8 cellular contexts compared by ENCODE assay signal in genomic region chr14:74083784-74084276, GRCh38. TPM values are rescaled to one million over a fixed set of nuclear protein-coding genes. Genes with fewer than 3 reads are reported as not detected.
DNase-seq lines count a peak whose midpoint lies in the region; ATAC-seq and TF ChIP-seq lines count a peak whose summit lies in the region.

No MANE protein-coding gene starts in this region.

- H3K36me3 ChIP-seq in CD4-positive, alpha-beta memory T cell (ENCODE audit: insufficient read depth, low read length): no peaks in the 10 kb centered on the region
- H3K36me3 ChIP-seq in heart right ventricle (no peaks in the 10 kb centered on the region), gastrocnemius medialis (no peaks in the 10 kb centered on the region)

- H3K27me3 Mint-ChIP-seq in CD4-positive, alpha-beta memory T cell: no peaks in the 10 kb centered on the region
- no peaks in the 10 kb centered on the region for H3K27me3 Mint-ChIP-seq in activated B cell treated with CpG ODN at 0.5 μM for 24 hours

- CTCF ChIA-PET in CD4-positive, alpha-beta memory T cell (lab: Charles Lee; ENCODE audit: partially characterized antibody): no interaction called here
- CTCF ChIA-PET in activated B cell treated with CpG ODN at 0.5 μM for 24 hours (lab: Charles Lee): no interaction called here

- no peaks in the 10 kb centered on the region for H3K9me3 ChIP-seq in CD4-positive, alpha-beta memory T cell (ENCODE audit: control insufficient read depth in 1 of 2, low read length in 2 of 2)
- H3K9me3 ChIP-seq in heart right ventricle (no peaks in the 10 kb centered on the region), gastrocnemius medialis (no peaks in the 10 kb centered on the region)

- peaks cover 0 to 1% (median 0%) of the 10 kb centered on the region in 8 donors for H3K9me3 Mint-ChIP-seq in CD4-positive, alpha-beta memory T cell
- no peaks in the 10 kb centered on the region for H3K9me3 Mint-ChIP-seq in activated B cell treated with CpG ODN at 0.5 μM for 24 hours

- H3K36me3 Mint-ChIP-seq in CD4-positive, alpha-beta memory T cell: peaks cover 0 to 15% of the 10 kb centered on the region in 2 donors
- peaks cover 18% of the 10 kb centered on the region for H3K36me3 Mint-ChIP-seq in activated B cell treated with CpG ODN at 0.5 μM for 24 hours (ENCODE audit: low read depth)

- H3K4me1 Mint-ChIP-seq in CD4-positive, alpha-beta memory T cell: peaks cover 19 to 41% (median 29%) of the 10 kb centered on the region in 4 donors
- H3K4me1 Mint-ChIP-seq in activated B cell treated with CpG ODN at 0.5 μM for 24 hours: peaks cover 34% of the 10 kb centered on the region

- peak overlapping the region; percentile 90 to 99 (median 95) for H3K27ac Mint-ChIP-seq in CD4-positive, alpha-beta memory T cell
- H3K27ac Mint-ChIP-seq in activated B cell treated with CpG ODN at 0.5 μM for 24 hours: peak overlapping the region; percentile 93

- no peak for DNase-seq in CD4-positive, alpha-beta memory T cell
- DNase-seq in HFF-Myc (ENCODE audit: extremely low read depth, low read depth) (no peak), activated B cell treated with CpG ODN at 0.5 μM for 24 hours (no peak), heart right ventricle (no peak), gastrocnemius medialis (no peak)
- no peak for DNase-seq in stimulated activated CD4-positive, alpha-beta T cell treated with anti-CD3 and anti-CD28 coated beads, Interleukin-15, amount 100 ng/mL, for 24 hours
- DNase-seq in activated CD4-positive, alpha-beta T cell treated with anti-CD3 and anti-CD28 coated beads for 1 hour: no peak

- no peak for TF ChIP-seq CTCF in HFF-Myc (IDR thresholded peaks at IDR 0.05; ENCODE audit: low read depth, low read length, missing control alignments)
- no peak for TF ChIP-seq CTCF in activated B cell treated with CpG ODN at 0.5 μM for 24 hours (IDR thresholded peaks at IDR 0.05)
- no peak for TF ChIP-seq CTCF in heart right ventricle (IDR thresholded peaks at IDR 0.05)
- no peak for TF ChIP-seq CTCF in gastrocnemius medialis (IDR thresholded peaks at IDR 0.05 in 4 of 5, conservative IDR thresholded peaks at IDR 0.05 in 1 of 5)

- H3K4me1 ChIP-seq in CD4-positive, alpha-beta memory T cell (ENCODE audit: insufficient read depth, low read length): peaks cover 25% of the 10 kb centered on the region
- H3K4me1 ChIP-seq in heart right ventricle (peaks cover 0 to 50% (median 35%) of the 10 kb centered on the region in 9 donors), gastrocnemius medialis (peaks cover 26 to 39% of the 10 kb centered on the region in 2 donors)

- 0 to 1% methylated on average over 15 of the region's 15 CpGs for WGBS in heart right ventricle, 2 donors

- ATAC-seq in activated B cell treated with CpG ODN at 0.5 μM for 24 hours (ENCODE audit: low read depth) (peak; percentile 0), heart right ventricle (peak; percentile 1 to 66 (median 9)), gastrocnemius medialis (peak; percentile 13 to 18), GM18868 (IDR thresholded peaks at IDR 0.05; ENCODE audit: unreplicated experiment) (no peak)

- POLR2A ChIA-PET in CD4-positive, alpha-beta memory T cell (lab: Charles Lee; ENCODE audit: partially characterized antibody): interaction anchor here (0.6 to 1.9 kb wide), 5 partner anchors 11 to 948 kb away, joined by 3 to 8 read pairs (median 3); partner anchors contain the start of genes BBOF1, ENTPD5, PSEN1 and RIOX1
- POLR2A ChIA-PET in activated B cell treated with CpG ODN at 0.5 μM for 24 hours (lab: Charles Lee): no interaction called here

- peak overlapping the region; percentile 68 to 86 for H3K4me3 ChIP-seq in CD4-positive, alpha-beta memory T cell (ENCODE audit: low read length in 2 of 2)
- peak overlapping the region; percentile 85 for H3K4me3 ChIP-seq in HFF-Myc (replicated peaks; ENCODE audit: low read depth, low read length)
- peak overlapping the region; percentile 51 to 91 (median 83) for H3K4me3 ChIP-seq in heart right ventricle
- peak overlapping the region; percentile 59 to 98 (median 82) for H3K4me3 ChIP-seq in gastrocnemius medialis

- in situ Hi-C loops in gastrocnemius medialis (cut with MboI; ENCODE audit: low sequenced_read_pairs in 4 of 4): no loop called here

- H3K4me3 Mint-ChIP-seq in CD4-positive, alpha-beta memory T cell: peak overlapping the region; percentile 95 to 99 (median 98)
- peak overlapping the region; percentile 99 for H3K4me3 Mint-ChIP-seq in activated B cell treated with CpG ODN at 0.5 μM for 24 hours

- TF ChIP-seq POLR2A in gastrocnemius medialis (IDR thresholded peaks at IDR 0.05): no peak

- peak overlapping the region; percentile 53 for H3K27ac ChIP-seq in CD4-positive, alpha-beta memory T cell (ENCODE audit: low read depth, low read length)
- H3K27ac ChIP-seq in heart right ventricle (peak overlapping the region; percentile 5 to 89 (median 82)), gastrocnemius medialis (peak overlapping the region; percentile 82 to 96 (median 93))

- no peaks in the 10 kb centered on the region for H3K27me3 ChIP-seq in CD4-positive, alpha-beta memory T cell (ENCODE audit: insufficient read depth, low read length)
- H3K27me3 ChIP-seq in heart right ventricle (no peaks in the 10 kb centered on the region), gastrocnemius medialis (no peaks in the 10 kb centered on the region)

- intact Hi-C loops in CD4-positive, alpha-beta memory T cell (cut with micrococcal nuclease): loop anchor here (1.0 kb wide), 4 partner anchors 65 to 594 kb away; partner anchors contain the start of genes BBOF1, COQ6, ENTPD5 and FAM161B
- intact Hi-C loops in activated B cell treated with CpG ODN at 0.5 μM for 24 hours (cut with micrococcal nuclease) (loop anchor here (1.0 to 10.0 kb wide), 10 partner anchors 65 to 1057 kb away; partner anchors contain the start of genes BBOF1, COQ6, DNAL1 and ENTPD5), heart right ventricle (cut with DNase I) (no loop called here), gastrocnemius medialis (cut with DNase I; ENCODE audit: low total_unique reads) (loop anchor here (1.0 to 10.0 kb wide), 4 partner anchors 65 to 409 kb away; partner anchors contain the start of genes BBOF1, COQ6, ENTPD5 and FAM161B)

RNA-seq across cellular contexts. Expression of gene ALDH6A1, which starts 0.4 kb away (rescaled TPM):
- total RNA-seq in CD4-positive, alpha-beta memory T cell: 10 to 100 TPM; 21.7 to 22.5 TPM
- polyA plus RNA-seq in CD4-positive, alpha-beta memory T cell: 10 to 100 TPM; 22.2 to 23.1 TPM
- 9.8 and 11.5 TPM in 2 replicates for total RNA-seq in activated B cell treated with CpG ODN at 0.5 μM for 24 hours
- total RNA-seq in heart right ventricle: 100 to 1,000 TPM in 2 of 10 donors, 10 to 100 TPM in 8; 36.9 to 129 (median 81.5) TPM
- polyA plus RNA-seq in heart right ventricle: 10 to 100 TPM; 11.3 to 15.5 TPM
- total RNA-seq in gastrocnemius medialis: 10 to 100 TPM in 3 of 4 donors, 1 to 10 TPM in 1; 5.9 to 26.3 (median 20.3) TPM

RNA-seq across cellular contexts. Expression of gene LIN52, which starts 0.9 kb away (rescaled TPM):
- 10 to 100 TPM in 1 of 2 experiments, 1 to 10 TPM in 1; 9.4 to 11.0 TPM for total RNA-seq in CD4-positive, alpha-beta memory T cell
- polyA plus RNA-seq in CD4-positive, alpha-beta memory T cell: 10 to 100 TPM; 12.9 to 17.5 TPM
- 7.6 and 12.4 TPM in 2 replicates for total RNA-seq in activated B cell treated with CpG ODN at 0.5 μM for 24 hours
- 10 to 100 TPM in 4 of 10 donors, 1 to 10 TPM in 6; 4.7 to 13.6 (median 9.0) TPM for total RNA-seq in heart right ventricle
- polyA plus RNA-seq in heart right ventricle: 1 to 10 TPM; 5.3 to 6.9 TPM
- total RNA-seq in gastrocnemius medialis: 1 to 10 TPM; 3.4 to 5.6 (median 4.3) TPM

Comparison
In these comparisons a context has a peak if more than half of its experiments do, and no peak if none do; other contexts are left out.
1. intact Hi-C loops: an anchor here in CD4-positive, alpha-beta memory T cell (1.0 kb wide), activated B cell treated with CpG ODN at 0.5 μM for 24 hours (1.0 to 10.0 kb wide) and gastrocnemius medialis (1.0 to 10.0 kb wide); none called in heart right ventricle.